ENCODE assay signal across 16 cellular contexts in genomic region chr1:47805020-47805419, GRCh38.
DNase-seq lines count a peak whose midpoint lies in the region; ATAC-seq and TF ChIP-seq lines count a peak whose summit lies in the region.
"Had no signal": no experiment of that assay in that cellular context is flagged by ENCODE, and none has a peak within 500 bp of the region (broad histone marks: within the 10 kb centered on the region; RNA-seq: fewer than 3 reads in every experiment).

No MANE protein-coding gene starts in this region.

- H3K4me3 Mint-ChIP-seq in glutamatergic neuron (ENCODE audit: unreplicated experiment): peak overlapping the region; percentile 39
- H3K4me3 Mint-ChIP-seq: CD4-positive, alpha-beta memory T cell; HFFc6 had no signal

- H3K27me3 ChIP-seq in SJCRH30 (no peaks in the 10 kb centered on the region), aorta (ENCODE audit: control insufficient read depth in 1 of 2, insufficient read depth in 2 of 2, low read length in 1 of 2) (no peaks in the 10 kb centered on the region)
- H3K27me3 ChIP-seq: BE2C had no signal

- H3K36me3 ChIP-seq in SJCRH30: no peaks in the 10 kb centered on the region
- no peaks in the 10 kb centered on the region for H3K36me3 ChIP-seq in aorta (ENCODE audit: control insufficient read depth in 1 of 2, insufficient read depth in 2 of 2, low read length in 1 of 2)
- H3K36me3 ChIP-seq: BE2C had no signal

- H3K27me3 Mint-ChIP-seq in glutamatergic neuron (ENCODE audit: unreplicated experiment): peaks cover 16% of the 10 kb centered on the region

- no peak for TF ChIP-seq CTCF in coronary artery (IDR thresholded peaks at IDR 0.05)
- TF ChIP-seq CTCF in glutamatergic neuron (IDR thresholded peaks at IDR 0.05; ENCODE audit: partially characterized antibody, unreplicated experiment): no peak

- H3K4me1 ChIP-seq in SJCRH30 (peaks cover 51% of the 10 kb centered on the region), aorta (ENCODE audit: control insufficient read depth in 1 of 2, insufficient read depth in 2 of 2, low read length in 2 of 2) (peaks cover 0 to 3% of the 10 kb centered on the region in 2 donors)

- peak overlapping the region; percentile 96 for H3K27ac Mint-ChIP-seq in glutamatergic neuron (ENCODE audit: unreplicated experiment)
- H3K27ac Mint-ChIP-seq: CD4-positive, alpha-beta memory T cell; HFFc6 had no signal

- DNase-seq in SJCRH30 (no peak), coronary artery (ENCODE audit: low spot score) (no peak), glutamatergic neuron (no peak), aorta (no peak), dedifferentiated amniotic fluid mesenchymal stem cell (ENCODE audit: extremely low spot score) (no peak), NK-92 (lab: John Stamatoyannopoulos, UW; ENCODE audit: unreplicated experiment) (no peak), GDM1 (lab: John Stamatoyannopoulos, UW) (no peak)
- DNase-seq: BE2C; CD4-positive, alpha-beta memory T cell; DND-41; GF-D8; HCEC 1CT; HFFc6 had no signal

- peaks cover 13% of the 10 kb centered on the region for H3K9me3 Mint-ChIP-seq in glutamatergic neuron (ENCODE audit: unreplicated experiment)
- H3K9me3 Mint-ChIP-seq: CD4-positive, alpha-beta memory T cell had no signal

- H3K36me3 Mint-ChIP-seq in glutamatergic neuron (ENCODE audit: unreplicated experiment): peaks cover 3% of the 10 kb centered on the region
- H3K36me3 Mint-ChIP-seq: CD4-positive, alpha-beta memory T cell had no signal

- H3K4me3 ChIP-seq in SJCRH30: no peak overlapping the region
- H3K4me3 ChIP-seq in coronary artery: no peak overlapping the region
- H3K4me3 ChIP-seq in aorta (ENCODE audit: low read length in 2 of 2): no peak overlapping the region
- H3K4me3 ChIP-seq: A549 had no signal

- peak overlapping the region; percentile 49; the same call in 1 of the 2 replicates for H3K27ac ChIP-seq in SJCRH30
- peak overlapping the region; percentile 48 to 81 for H3K27ac ChIP-seq in coronary artery
- peak overlapping the region in 1 of 2 donors; percentile 60 for H3K27ac ChIP-seq in aorta (ENCODE audit: low read depth in 1 of 2, low read length in 2 of 2)
- H3K27ac ChIP-seq: A549, C4-2B had no signal

- intact Hi-C loops in aorta (cut with DNase I): no loop called here

- ATAC-seq in aorta (ENCODE audit: low FRiP score): peak; percentile 34
- ATAC-seq: A549, HepG2 had no signal

- H3K4me1 Mint-ChIP-seq in glutamatergic neuron (ENCODE audit: low read depth, unreplicated experiment): peaks cover 42% of the 10 kb centered on the region
- H3K4me1 Mint-ChIP-seq: CD4-positive, alpha-beta memory T cell had no signal

- no peaks in the 10 kb centered on the region for H3K9me3 ChIP-seq in SJCRH30 (replicated peaks)
- H3K9me3 ChIP-seq in aorta (ENCODE audit: control insufficient read depth, low read length): no peaks in the 10 kb centered on the region
- H3K9me3 ChIP-seq: A549, BE2C had no signal
